In genomic region chr11:93737904-93738612, GRCh38 we compare ENCODE assay signal across 9 cellular contexts. TPM values are rescaled to one million over a fixed set of nuclear protein-coding genes. Genes with fewer than 3 reads are reported as not detected.
DNase-seq lines count a peak whose midpoint lies in the region; ATAC-seq and TF ChIP-seq lines count a peak whose summit lies in the region.
"Had no signal": no experiment of that assay in that cellular context is flagged by ENCODE, and none has a peak within 500 bp of the region (broad histone marks: within the 10 kb centered on the region; RNA-seq: fewer than 3 reads in every experiment).

No MANE protein-coding gene starts in this region.

- H3K27ac ChIP-seq in RWPE2 (ENCODE audit: poor library complexity, severe bottlenecking) (peak overlapping the region; percentile 87), epithelial cell of prostate (peak overlapping the region; percentile 95)

- H3K9me3 Mint-ChIP-seq in activated CD4-positive, alpha-beta T cell treated with anti-CD3 and anti-CD28 coated beads, Interleukin-2, amount 10 ng/mL, durations not matched to agents 24 days and 14 days: no peaks in the 10 kb centered on the region
- no peaks in the 10 kb centered on the region for H3K9me3 Mint-ChIP-seq in stimulated activated effector memory CD8-positive, alpha-beta T cell treated with anti-CD3 and anti-CD28 coated beads, Interleukin-12 subunit alpha, Interleukin-12 subunit beta, amount 100 ng/mL, for 72 hours

- no peak for TF ChIP-seq CTCF in RWPE2 (IDR thresholded peaks at IDR 0.05; ENCODE audit: poor library complexity, severe bottlenecking)

- ATAC-seq in RWPE2 (ENCODE audit: low read depth): peak; percentile 20; the same call in 1 of the 3 replicates
- no peak for ATAC-seq in stimulated activated effector memory CD8-positive, alpha-beta T cell treated with anti-CD3 and anti-CD28 coated beads, Interleukin-12 subunit alpha, Interleukin-12 subunit beta, amount 100 ng/mL, for 72 hours
- no peak for ATAC-seq in HG02852 (IDR thresholded peaks at IDR 0.05; ENCODE audit: unreplicated experiment)
- ATAC-seq in GM19351 (IDR thresholded peaks at IDR 0.05; ENCODE audit: unreplicated experiment): no peak

- H3K4me3 Mint-ChIP-seq in activated CD4-positive, alpha-beta T cell treated with anti-CD3 and anti-CD28 coated beads, Interleukin-2, amount 10 ng/mL, durations not matched to agents 24 days and 14 days: peak overlapping the region; percentile 100
- H3K4me3 Mint-ChIP-seq in stimulated activated effector memory CD8-positive, alpha-beta T cell treated with anti-CD3 and anti-CD28 coated beads, Interleukin-12 subunit alpha, Interleukin-12 subunit beta, amount 100 ng/mL, for 72 hours: peak overlapping the region; percentile 98

- H3K4me3 ChIP-seq in RWPE2 (ENCODE audit: severe bottlenecking): peak overlapping the region; percentile 82

- peaks cover 80% of the 10 kb centered on the region for H3K36me3 Mint-ChIP-seq in activated CD4-positive, alpha-beta T cell treated with anti-CD3 and anti-CD28 coated beads, Interleukin-2, amount 10 ng/mL, durations not matched to agents 24 days and 14 days (ENCODE audit: low read depth)
- H3K36me3 Mint-ChIP-seq in stimulated activated effector memory CD8-positive, alpha-beta T cell treated with anti-CD3 and anti-CD28 coated beads, Interleukin-12 subunit alpha, Interleukin-12 subunit beta, amount 100 ng/mL, for 72 hours: peaks cover 95% of the 10 kb centered on the region

- no peaks in the 10 kb centered on the region for H3K27me3 Mint-ChIP-seq in activated CD4-positive, alpha-beta T cell treated with anti-CD3 and anti-CD28 coated beads, Interleukin-2, amount 10 ng/mL, durations not matched to agents 24 days and 14 days

- no peaks in the 10 kb centered on the region for H3K27me3 ChIP-seq in RWPE2 (ENCODE audit: insufficient read depth, poor library complexity, severe bottlenecking)

- H3K4me1 Mint-ChIP-seq in activated CD4-positive, alpha-beta T cell treated with anti-CD3 and anti-CD28 coated beads, Interleukin-2, amount 10 ng/mL, durations not matched to agents 24 days and 14 days: peaks cover 60% of the 10 kb centered on the region
- H3K4me1 Mint-ChIP-seq in stimulated activated effector memory CD8-positive, alpha-beta T cell treated with anti-CD3 and anti-CD28 coated beads, Interleukin-12 subunit alpha, Interleukin-12 subunit beta, amount 100 ng/mL, for 72 hours: peaks cover 68% of the 10 kb centered on the region

- intact Hi-C loops in activated CD4-positive, alpha-beta T cell treated with anti-CD3 and anti-CD28 coated beads, Interleukin-2, amount 10 ng/mL, durations not matched to agents 24 days and 14 days (cut with micrococcal nuclease): loop anchor here (1.0 kb wide), 1 partner anchor 21 kb away; no protein-coding TSS in a partner anchor

- H3K9me3 ChIP-seq in RWPE2 (ENCODE audit: severe bottlenecking): no peaks in the 10 kb centered on the region

- peak overlapping the region; percentile 79 for H3K27ac Mint-ChIP-seq in activated CD4-positive, alpha-beta T cell treated with anti-CD3 and anti-CD28 coated beads, Interleukin-2, amount 10 ng/mL, durations not matched to agents 24 days and 14 days
- H3K27ac Mint-ChIP-seq in stimulated activated effector memory CD8-positive, alpha-beta T cell treated with anti-CD3 and anti-CD28 coated beads, Interleukin-12 subunit alpha, Interleukin-12 subunit beta, amount 100 ng/mL, for 72 hours: peak overlapping the region; percentile 100

- H3K4me1 ChIP-seq in RWPE2 (ENCODE audit: insufficient read depth, poor library complexity, severe bottlenecking): peaks cover 36% of the 10 kb centered on the region

- DNase-seq in activated CD4-positive, alpha-beta T cell treated with anti-CD3 and anti-CD28 coated beads, Interleukin-2, amount 10 ng/mL, durations not matched to agents 24 days and 14 days: no peak
- DNase-seq in activated CD4-positive, alpha-beta T cell treated with anti-CD3 and anti-CD28 coated beads, Interleukin-2, amount 50 U/mL, for 4 hours: no peak
- no peak for DNase-seq in RWPE2 (ENCODE audit: low spot score)
- peak; percentile 10 for DNase-seq in epithelial cell of prostate (ENCODE audit: low read depth, low spot score)
- no peak for DNase-seq in stimulated activated effector memory CD8-positive, alpha-beta T cell treated with anti-CD3 and anti-CD28 coated beads, Interleukin-12 subunit alpha, Interleukin-12 subunit beta, amount 100 ng/mL, for 72 hours (ENCODE audit: low spot score in 2 of 2)
- no peak for DNase-seq in hepatic stellate cell (ENCODE audit: low spot score)
- DNase-seq: NCI-H510A treated with DMSO at 0.1 percent for 48 hours had no signal

- H3K36me3 ChIP-seq in RWPE2 (ENCODE audit: low read depth): peaks cover 76% of the 10 kb centered on the region

RNA-seq across cellular contexts. Expression of gene TAF1D, which starts 3.2 kb away (rescaled TPM):
- total RNA-seq in activated CD4-positive, alpha-beta T cell treated with anti-CD3 and anti-CD28 coated beads, Interleukin-2, amount 10 ng/mL, durations not matched to agents 24 days and 14 days: 328 and 342 TPM in 2 replicates

RNA-seq across cellular contexts. Expression of gene C11orf54, which starts 3.4 kb away (rescaled TPM):
- 21.6 and 22.2 TPM in 2 replicates for total RNA-seq in activated CD4-positive, alpha-beta T cell treated with anti-CD3 and anti-CD28 coated beads, Interleukin-2, amount 10 ng/mL, durations not matched to agents 24 days and 14 days

RNA-seq across cellular contexts. Expression of gene MED17, which starts 46.0 kb away (rescaled TPM):
- 48.5 and 55.1 TPM in 2 replicates for total RNA-seq in activated CD4-positive, alpha-beta T cell treated with anti-CD3 and anti-CD28 coated beads, Interleukin-2, amount 10 ng/mL, durations not matched to agents 24 days and 14 days
